ENCODE assay signal across 8 cellular contexts in the genomic region with DNA sequence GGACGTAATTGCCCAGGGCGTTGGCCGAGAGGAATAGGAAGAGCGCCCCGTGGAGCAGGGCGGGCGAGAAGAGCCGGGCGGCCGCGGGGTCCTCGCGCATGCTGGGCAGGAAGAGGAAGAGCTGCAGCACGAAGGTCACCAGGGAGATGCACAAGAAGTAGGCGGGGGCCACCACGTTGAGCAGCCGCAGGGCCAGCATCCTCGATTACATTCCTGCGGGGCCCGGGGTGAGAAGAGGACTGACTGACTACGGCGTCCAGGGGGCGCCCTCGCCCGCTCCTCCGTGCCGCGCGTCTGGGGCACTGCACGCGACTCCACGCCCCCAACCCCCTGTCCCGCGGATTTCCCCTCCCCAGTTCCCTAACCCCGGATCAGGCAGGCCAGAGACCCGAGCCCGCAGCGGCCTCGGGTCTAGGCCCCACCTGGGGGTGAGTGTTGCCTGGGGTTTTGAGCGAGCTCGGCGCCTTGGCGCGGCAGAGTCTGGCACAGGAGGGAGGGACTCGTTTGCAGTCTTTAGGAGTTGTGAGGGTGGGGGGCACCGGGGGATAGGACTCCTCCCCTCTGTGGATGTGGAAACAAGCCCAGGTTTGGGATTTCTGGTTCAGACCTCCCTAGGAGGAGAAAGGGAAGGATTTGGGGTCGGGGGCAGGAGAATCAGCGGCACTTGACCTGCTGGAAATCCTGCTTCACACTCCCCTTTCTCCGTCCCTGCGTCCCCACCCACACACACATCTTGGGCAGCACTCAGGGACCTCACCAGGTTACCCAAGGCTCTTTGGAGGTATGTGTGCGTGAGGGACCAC. TPM values are rescaled to one million over a fixed set of nuclear protein-coding genes. Genes with fewer than 3 reads are reported as not detected.
DNase-seq lines count a peak whose midpoint lies in the region; ATAC-seq and TF ChIP-seq lines count a peak whose summit lies in the region.

No MANE protein-coding gene starts in this region.

- no peak overlapping the region for H2BK120ac ChIP-seq in H9 (ENCODE audit: low read depth, low read length, poor library complexity, severe bottlenecking)

- no peak overlapping the region for H2BK12ac ChIP-seq in H9 (ENCODE audit: insufficient read length, low read depth, low read length)

- H3K27me3 ChIP-seq in H9 (ENCODE audit: insufficient read depth, low read length) = no peaks in the 10 kb centered on the region

- no peak overlapping the region for H4K91ac ChIP-seq in H9 (ENCODE audit: insufficient read length, low read depth, low read length)

- H3K79me2 ChIP-seq in H9 (ENCODE audit: insufficient read depth, low read length) = peaks cover 2% of the 10 kb centered on the region; the same call in 1 of the 2 replicates

- no peaks in the 10 kb centered on the region for H4K20me1 ChIP-seq in H9 (ENCODE audit: control insufficient read depth, insufficient read depth, insufficient read length)

- peaks cover 39 to 41% of the 10 kb centered on the region in 2 experiments for H3K4me1 Mint-ChIP-seq in H9
- peaks cover 18% of the 10 kb centered on the region for H3K4me1 Mint-ChIP-seq in activated naive CD8-positive, alpha-beta T cell treated with anti-CD3 and anti-CD28 coated beads, Interleukin-2, amount 50 U/mL, for 24 hours

- no peak overlapping the region for H2AFZ ChIP-seq in H9 (ENCODE audit: low read length)

- H3K4me2 ChIP-seq in H9 (ENCODE audit: insufficient read depth, insufficient read length, low read length) = peak overlapping the region; percentile 82

- H3K36me3 Mint-ChIP-seq in H9 (ENCODE audit: insufficient read depth in 1 of 3, low read depth in 3 of 3) = peaks cover 9 to 31% (median 28%) of the 10 kb centered on the region in 3 experiments
- H3K36me3 Mint-ChIP-seq in activated naive CD8-positive, alpha-beta T cell treated with anti-CD3 and anti-CD28 coated beads, Interleukin-2, amount 50 U/mL, for 24 hours (ENCODE audit: low read depth) = no peaks in the 10 kb centered on the region

- no peak overlapping the region for H3K27ac Mint-ChIP-seq in H9
- H3K27ac Mint-ChIP-seq in activated naive CD8-positive, alpha-beta T cell treated with anti-CD3 and anti-CD28 coated beads, Interleukin-2, amount 50 U/mL, for 24 hours = no peak overlapping the region

- no peak overlapping the region for H3K4ac ChIP-seq in H9 (ENCODE audit: low read depth, low read length)

- H2BK15ac ChIP-seq in H9 (ENCODE audit: low read depth, low read length) = no peak overlapping the region

- H4K8ac ChIP-seq in H9 (replicated peaks; ENCODE audit: insufficient read length, low read depth, low read length) = no peak overlapping the region

- no peak overlapping the region for H3K56ac ChIP-seq in H9 (ENCODE audit: insufficient read length, low read depth, low read length)

- H3K9me3 Mint-ChIP-seq in H9 = no peaks in the 10 kb centered on the region
- H3K9me3 Mint-ChIP-seq in activated naive CD8-positive, alpha-beta T cell treated with anti-CD3 and anti-CD28 coated beads, Interleukin-2, amount 50 U/mL, for 24 hours = no peaks in the 10 kb centered on the region

- H3K4me3 Mint-ChIP-seq in H9 = peak overlapping the region; percentile 77 to 95
- H3K4me3 Mint-ChIP-seq in activated naive CD8-positive, alpha-beta T cell treated with anti-CD3 and anti-CD28 coated beads, Interleukin-2, amount 50 U/mL, for 24 hours = peak overlapping the region; percentile 42

- no peak overlapping the region for H3K9ac ChIP-seq in H9 (ENCODE audit: extremely low read depth, insufficient read length, low read length)

- no CpG with 5 or more reads among the region's 51 CpGs for WGBS in H9 (ENCODE audit: extremely low coverage, insufficient read length, low lambda C conversion rate)

- no peak overlapping the region for H3T11ph ChIP-seq in H9 (ENCODE audit: low read length)

- no peak overlapping the region for H2AK5ac ChIP-seq in H9 (ENCODE audit: insufficient read length, low read length)

- H3K27me3 Mint-ChIP-seq in H9 (ENCODE audit: low read depth) = peaks cover 22% of the 10 kb centered on the region
- H3K27me3 Mint-ChIP-seq in activated naive CD8-positive, alpha-beta T cell treated with anti-CD3 and anti-CD28 coated beads, Interleukin-2, amount 50 U/mL, for 24 hours = peaks cover 68% of the 10 kb centered on the region

- H3K23ac ChIP-seq in H9 (ENCODE audit: insufficient read length, low read depth, low read length) = no peak overlapping the region

- peaks cover 29% of the 10 kb centered on the region for H3K23me2 ChIP-seq in H9 (ENCODE audit: insufficient read length, low read depth, low read length, poor library complexity, severe bottlenecking)

- no peak overlapping the region for H2BK5ac ChIP-seq in H9 (ENCODE audit: insufficient read length, low read length)

- no peak overlapping the region for H3K27ac ChIP-seq in H9 (ENCODE audit: insufficient read length, low read depth, low read length)

- H3K4me1 ChIP-seq in H9 (ENCODE audit: insufficient read depth, low read length) = peaks cover 13% of the 10 kb centered on the region; the same call in 1 of the 2 replicates

- no peak overlapping the region for H4K5ac ChIP-seq in H9 (ENCODE audit: insufficient read length, low read depth, low read length)

- no peak overlapping the region for H3K14ac ChIP-seq in H9 (ENCODE audit: insufficient read depth, low read length)

- H3K9me3 ChIP-seq in H9 (ENCODE audit: control insufficient read depth, low read depth, low read length) = no peaks in the 10 kb centered on the region

- H2BK20ac ChIP-seq in H9 (ENCODE audit: low read depth, low read length, poor library complexity, severe bottlenecking) = no peak overlapping the region

- peak; percentile 71 for ATAC-seq in activated naive CD8-positive, alpha-beta T cell treated with anti-CD3 and anti-CD28 coated beads, Interleukin-2, amount 50 U/mL, for 24 hours
- ATAC-seq in GM18870 (IDR thresholded peaks at IDR 0.05; ENCODE audit: unreplicated experiment) (no peak), GM19351 (IDR thresholded peaks at IDR 0.05; ENCODE audit: unreplicated experiment) (no peak)

- peak; percentile 96 for TF ChIP-seq CTCF in H9 (conservative IDR thresholded peaks at IDR 0.05)

- H3K18ac ChIP-seq in H9 (ENCODE audit: insufficient read length, low read depth, low read length) = no peak overlapping the region

- DNase-seq in CD1c-positive myeloid dendritic cell (ENCODE audit: extremely low spot score) (peak; percentile 47), H9 (peak; percentile 91), OCI-M1 (lab: John Stamatoyannopoulos, UW) (peak; percentile 48), iris pigment epithelial cell (ENCODE audit: low read depth) (peak; percentile 31)
- DNase-seq in activated naive CD8-positive, alpha-beta T cell treated with anti-CD3 and anti-CD28 coated beads, Interleukin-2, amount 50 U/mL, for 24 hours = peak; percentile 65
- peak; percentile 8 for DNase-seq in stimulated activated CD8-positive, alpha-beta memory T cell treated with anti-CD3 and anti-CD28 coated beads, Interleukin-12 subunit alpha, Interleukin-12 subunit beta, amount 100 ng/mL, for 1 hour (ENCODE audit: low read depth)

- H3K79me1 ChIP-seq in H9 (ENCODE audit: insufficient read depth, low read depth, low read length, poor library complexity, severe bottlenecking) = no peaks in the 10 kb centered on the region

RNA-seq across cellular contexts. Expression of a gene that starts 1.9 kb away (rescaled TPM):
- 11.3 and 11.9 TPM in 2 replicates for total RNA-seq in H9 (2021)

RNA-seq across cellular contexts. Expression of a gene that starts 41.7 kb away (rescaled TPM):
- 22.2 and 23.4 TPM in 2 replicates for total RNA-seq in H9 (2021)

RNA-seq across cellular contexts. Expression of a gene that starts 41.9 kb away (rescaled TPM):
- 1.7 and 2.2 TPM in 2 replicates for total RNA-seq in H9 (2021)

Comparison
In these comparisons a context has a peak if more than half of its experiments do, and no peak if none do; other contexts are left out.
1. DNase-seq: peak in every context shown above with its lines; median percentile 91 in H9; 65 in activated naive CD8-positive, alpha-beta T cell treated with anti-CD3 and anti-CD28 coated beads, Interleukin-2, amount 50 U/mL, for 24 hours; 48 in OCI-M1; 47 in CD1c-positive myeloid dendritic cell; 31 in iris pigment epithelial cell; 8 in stimulated activated CD8-positive, alpha-beta memory T cell treated with anti-CD3 and anti-CD28 coated beads, Interleukin-12 subunit alpha, Interleukin-12 subunit beta, amount 100 ng/mL, for 1 hour.